ENCODE assay signal across 19 cellular contexts in the genomic region with DNA sequence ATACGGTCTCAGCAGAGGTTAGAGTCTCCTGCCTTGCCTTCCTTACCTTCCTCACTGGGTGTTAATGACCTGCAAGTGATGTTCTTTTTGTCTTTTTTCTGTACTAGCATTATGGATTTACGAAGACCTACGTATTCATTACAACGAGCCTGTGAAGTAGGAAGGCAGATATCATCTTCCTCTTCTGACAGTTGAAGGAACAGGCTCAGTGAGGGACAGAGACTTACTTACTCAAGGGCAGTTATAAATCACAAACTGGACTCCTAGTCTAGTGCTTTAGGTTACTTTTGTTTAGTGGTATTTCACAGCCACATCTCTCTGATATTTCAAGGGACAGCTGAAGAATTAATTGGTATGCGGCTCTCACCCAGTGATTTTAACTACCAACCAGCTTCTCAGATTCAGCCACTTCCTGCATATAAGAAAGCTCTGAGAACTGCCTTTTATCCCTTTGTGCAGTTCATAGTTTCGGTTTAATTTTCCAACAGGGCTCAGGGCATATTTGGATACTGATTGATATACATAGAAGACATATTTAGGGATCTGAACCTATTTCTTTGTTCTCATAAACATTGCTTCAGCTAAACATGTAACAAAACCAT.
DNase-seq lines count a peak whose midpoint lies in the region; ATAC-seq and TF ChIP-seq lines count a peak whose summit lies in the region.
"Had no signal": no experiment of that assay in that cellular context is flagged by ENCODE, and none has a peak within 500 bp of the region (broad histone marks: within the 10 kb centered on the region; RNA-seq: fewer than 3 reads in every experiment).

No MANE protein-coding gene starts in this region.

- no peaks in the 10 kb centered on the region for H3K36me3 ChIP-seq in CD4-positive, CD25-positive, alpha-beta regulatory T cell (ENCODE audit: control insufficient read depth, insufficient read depth, low read length)
- no peaks in the 10 kb centered on the region for H3K36me3 ChIP-seq in CD8-positive, alpha-beta memory T cell (ENCODE audit: insufficient read depth, low read length)
- H3K36me3 ChIP-seq in tibial nerve, result no peaks in the 10 kb centered on the region
- H3K36me3 ChIP-seq: esophagus squamous epithelium had no signal

- no peaks in the 10 kb centered on the region for H3K27me3 ChIP-seq in CD4-positive, CD25-positive, alpha-beta regulatory T cell (ENCODE audit: control insufficient read depth, insufficient read depth, low read length)
- H3K27me3 ChIP-seq in CD8-positive, alpha-beta memory T cell (ENCODE audit: insufficient read depth, low read length, poor library complexity, severe bottlenecking), result no peaks in the 10 kb centered on the region
- H3K27me3 ChIP-seq in tibial nerve, result no peaks in the 10 kb centered on the region
- H3K27me3 ChIP-seq: esophagus squamous epithelium had no signal

- H3K4me1 Mint-ChIP-seq in CD4-positive, CD25-positive, alpha-beta regulatory T cell, result peaks cover 0 to 16% (median 3%) of the 10 kb centered on the region in 4 donors
- peaks cover 10 to 24% (median 19%) of the 10 kb centered on the region in 3 donors for H3K4me1 Mint-ChIP-seq in CD8-positive, alpha-beta memory T cell
- H3K4me1 Mint-ChIP-seq in activated CD8-positive, alpha-beta T cell treated with anti-CD3 and anti-CD28 coated beads for 36 hours (ENCODE audit: low read depth), result peaks cover 10% of the 10 kb centered on the region
- H3K4me1 Mint-ChIP-seq in mesothelial cell of epicardium, result peaks cover 23% of the 10 kb centered on the region
- H3K4me1 Mint-ChIP-seq: stimulated activated naive B cell treated with anti-CD40 and anti-IgM and Interleukin-4, amounts not matched to agents 10 μg/mL and 1 μg/mL and 100 μg/mL, for 72 hours had no signal

- no peaks in the 10 kb centered on the region for H3K9me3 ChIP-seq in CD4-positive, CD25-positive, alpha-beta regulatory T cell (ENCODE audit: control insufficient read depth in 2 of 2, low read length in 2 of 2)
- H3K9me3 ChIP-seq in CD8-positive, alpha-beta memory T cell (ENCODE audit: low read length), result no peaks in the 10 kb centered on the region
- H3K9me3 ChIP-seq in tibial nerve, result peaks cover 0 to under 1% (median 0%) of the 10 kb centered on the region in 4 donors
- H3K9me3 ChIP-seq: esophagus squamous epithelium had no signal

- TF ChIP-seq EP300 in tibial nerve (IDR thresholded peaks at IDR 0.05), result no peak

- peaks cover 0 to 6% (median under 1%) of the 10 kb centered on the region in 7 donors for H3K9me3 Mint-ChIP-seq in CD4-positive, CD25-positive, alpha-beta regulatory T cell
- peaks cover 0 to 2% (median 2%) of the 10 kb centered on the region in 5 donors for H3K9me3 Mint-ChIP-seq in CD8-positive, alpha-beta memory T cell
- no peaks in the 10 kb centered on the region for H3K9me3 Mint-ChIP-seq in activated CD8-positive, alpha-beta T cell treated with anti-CD3 and anti-CD28 coated beads for 36 hours
- peaks cover 2% of the 10 kb centered on the region for H3K9me3 Mint-ChIP-seq in mesothelial cell of epicardium

- DNase-seq in CD4-positive, CD25-positive, alpha-beta regulatory T cell, result peak in 2 of 3 donors; percentile 2 to 7
- peak in 1 of 5 donors; percentile 17 for DNase-seq in CD8-positive, alpha-beta memory T cell
- no peak for DNase-seq in activated CD8-positive, alpha-beta T cell treated with anti-CD3 and anti-CD28 coated beads for 36 hours
- DNase-seq in mesothelial cell of epicardium (ENCODE audit: low spot score in 2 of 2, unreplicated experiment in 2 of 2), result no peak
- DNase-seq in cardiac septum (ENCODE audit: low spot score), result no peak
- no peak for DNase-seq in HUDEP-2 (lab: John Stamatoyannopoulos, UW; ENCODE audit: unreplicated experiment in 76 of 76)
- DNase-seq in tibial nerve (ENCODE audit: low spot score in 2 of 2), result no peak
- DNase-seq: activated gamma-delta T cell treated with Interleukin-2 at 50 U/mL for 16 hours; aorta; cerebellar nuclear complex; effector CD4-positive, alpha-beta T cell; esophagus squamous epithelium; left ventricle myocardium superior; MM.1S; NCI-H146; RPMI8226; stimulated activated naive B cell treated with anti-CD40 and anti-IgM and Interleukin-4, amounts not matched to agents 10 μg/mL and 1 μg/mL and 100 μg/mL, for 72 hours had no signal

- no peak for TF ChIP-seq POLR2A in tibial nerve (IDR thresholded peaks at IDR 0.05)

- intact Hi-C loops in activated CD8-positive, alpha-beta T cell treated with anti-CD3 and anti-CD28 coated beads for 36 hours (cut with micrococcal nuclease), result no loop called here
- intact Hi-C loops in cardiac septum (cut with DNase I), result no loop called here

- peak overlapping the region in 2 of 3 donors; percentile 3 to 24 for H3K27ac Mint-ChIP-seq in CD4-positive, CD25-positive, alpha-beta regulatory T cell
- peak overlapping the region in 6 of 8 donors; percentile 1 to 72 (median 48) for H3K27ac Mint-ChIP-seq in CD8-positive, alpha-beta memory T cell
- peak overlapping the region; percentile 43 for H3K27ac Mint-ChIP-seq in activated CD8-positive, alpha-beta T cell treated with anti-CD3 and anti-CD28 coated beads for 36 hours
- H3K27ac Mint-ChIP-seq in mesothelial cell of epicardium, result peak overlapping the region; percentile 56
- H3K27ac Mint-ChIP-seq: stimulated activated naive B cell treated with anti-CD40 and anti-IgM and Interleukin-4, amounts not matched to agents 10 μg/mL and 1 μg/mL and 100 μg/mL, for 72 hours had no signal

- peak in 1 of 2 donors; percentile 52 for ATAC-seq in CD4-positive, CD25-positive, alpha-beta regulatory T cell (ENCODE audit: low read depth in 2 of 2)
- peak; percentile 30 for ATAC-seq in activated CD8-positive, alpha-beta T cell treated with anti-CD3 and anti-CD28 coated beads for 36 hours
- ATAC-seq: HCT116; left ventricle myocardium superior; sciatic nerve; stimulated activated naive B cell treated with anti-CD40 and anti-IgM and Interleukin-4, amounts not matched to agents 10 μg/mL and 1 μg/mL and 100 μg/mL, for 72 hours had no signal

- POLR2A ChIA-PET in CD8-positive, alpha-beta memory T cell (lab: Charles Lee), result interaction anchor here (0.5 kb wide), 1 partner anchor 52 kb away, joined by 4 read pairs; no protein-coding TSS in a partner anchor
- POLR2A ChIA-PET in activated CD8-positive, alpha-beta T cell treated with anti-CD3 and anti-CD28 coated beads for 36 hours (lab: Charles Lee), result no interaction called here

- no peak overlapping the region for H3K27ac ChIP-seq in CD4-positive, CD25-positive, alpha-beta regulatory T cell (ENCODE audit: insufficient read depth, low read length, poor library complexity, severe bottlenecking)
- no peak overlapping the region for H3K27ac ChIP-seq in CD8-positive, alpha-beta memory T cell (ENCODE audit: low read depth, low read length)
- H3K27ac ChIP-seq in tibial nerve, result no peak overlapping the region
- H3K27ac ChIP-seq: esophagus squamous epithelium had no signal

- H3K4me1 ChIP-seq in CD4-positive, CD25-positive, alpha-beta regulatory T cell (ENCODE audit: control insufficient read depth, insufficient read depth, low read length, poor library complexity, severe bottlenecking), result no peaks in the 10 kb centered on the region
- H3K4me1 ChIP-seq in CD8-positive, alpha-beta memory T cell (ENCODE audit: insufficient read depth, low read length), result no peaks in the 10 kb centered on the region
- H3K4me1 ChIP-seq in tibial nerve, result peaks cover 0 to 3% (median 0%) of the 10 kb centered on the region in 4 donors
- H3K4me1 ChIP-seq: esophagus squamous epithelium had no signal

- CTCF ChIA-PET in CD8-positive, alpha-beta memory T cell (lab: Charles Lee), result no interaction called here
- CTCF ChIA-PET in activated CD8-positive, alpha-beta T cell treated with anti-CD3 and anti-CD28 coated beads for 36 hours (lab: Charles Lee), result interaction anchor here (1.1 kb wide), 1 partner anchor 47 kb away, joined by 3 read pairs; no protein-coding TSS in a partner anchor

- no peak for TF ChIP-seq CTCF in activated CD8-positive, alpha-beta T cell treated with anti-CD3 and anti-CD28 coated beads for 36 hours (IDR thresholded peaks at IDR 0.05)
- no peak for TF ChIP-seq CTCF in mesothelial cell of epicardium (IDR thresholded peaks at IDR 0.05; ENCODE audit: unreplicated experiment)
- TF ChIP-seq CTCF in tibial nerve (IDR thresholded peaks at IDR 0.05), result no peak

- H3K27me3 Mint-ChIP-seq in CD4-positive, CD25-positive, alpha-beta regulatory T cell, result peaks cover 6% of the 10 kb centered on the region
- peaks cover 0 to 3% of the 10 kb centered on the region in 2 donors for H3K27me3 Mint-ChIP-seq in CD8-positive, alpha-beta memory T cell
- H3K27me3 Mint-ChIP-seq in activated CD8-positive, alpha-beta T cell treated with anti-CD3 and anti-CD28 coated beads for 36 hours, result no peaks in the 10 kb centered on the region
- no peaks in the 10 kb centered on the region for H3K27me3 Mint-ChIP-seq in mesothelial cell of epicardium (ENCODE audit: low read depth)

- H3K4me3 Mint-ChIP-seq in CD4-positive, CD25-positive, alpha-beta regulatory T cell, result peak overlapping the region in 2 of 4 donors; percentile 4 to 18
- peak overlapping the region in 5 of 7 donors; percentile 9 to 69 (median 55) for H3K4me3 Mint-ChIP-seq in CD8-positive, alpha-beta memory T cell
- H3K4me3 Mint-ChIP-seq in activated CD8-positive, alpha-beta T cell treated with anti-CD3 and anti-CD28 coated beads for 36 hours, result peak overlapping the region; percentile 28
- no peak overlapping the region for H3K4me3 Mint-ChIP-seq in mesothelial cell of epicardium
- H3K4me3 Mint-ChIP-seq: stimulated activated naive B cell treated with anti-CD40 and anti-IgM and Interleukin-4, amounts not matched to agents 10 μg/mL and 1 μg/mL and 100 μg/mL, for 72 hours had no signal

- WGBS in tibial nerve, 2 donors, result 61 to 65% methylated on average over 6 of the region's 6 CpGs

- peaks cover 8% of the 10 kb centered on the region for H3K36me3 Mint-ChIP-seq in CD4-positive, CD25-positive, alpha-beta regulatory T cell
- H3K36me3 Mint-ChIP-seq in CD8-positive, alpha-beta memory T cell, result peaks cover 10 to 52% (median 18%) of the 10 kb centered on the region in 3 donors
- peaks cover 11% of the 10 kb centered on the region for H3K36me3 Mint-ChIP-seq in activated CD8-positive, alpha-beta T cell treated with anti-CD3 and anti-CD28 coated beads for 36 hours (ENCODE audit: low read depth)
- peaks cover 1% of the 10 kb centered on the region for H3K36me3 Mint-ChIP-seq in mesothelial cell of epicardium
- H3K36me3 Mint-ChIP-seq: stimulated activated naive B cell treated with anti-CD40 and anti-IgM and Interleukin-4, amounts not matched to agents 10 μg/mL and 1 μg/mL and 100 μg/mL, for 72 hours had no signal

- peak overlapping the region; percentile 49 for H3K4me3 ChIP-seq in CD4-positive, CD25-positive, alpha-beta regulatory T cell (ENCODE audit: low read depth, low read length)
- H3K4me3 ChIP-seq in CD8-positive, alpha-beta memory T cell (ENCODE audit: low read length), result peak overlapping the region; percentile 40
- no peak overlapping the region for H3K4me3 ChIP-seq in tibial nerve
- H3K4me3 ChIP-seq: esophagus squamous epithelium had no signal

Comparison
In these comparisons a context has a peak if more than half of its experiments do, and no peak if none do; other contexts are left out.
1. DNase-seq: peak in CD4-positive, CD25-positive, alpha-beta regulatory T cell (2 of 3); none in activated CD8-positive, alpha-beta T cell treated with anti-CD3 and anti-CD28 coated beads for 36 hours (single experiment), mesothelial cell of epicardium (0 of 2), cardiac septum (single experiment), HUDEP-2 (0 of 76) and tibial nerve (0 of 2).
2. H3K4me3 ChIP-seq: peak in CD4-positive, CD25-positive, alpha-beta regulatory T cell (single experiment) and CD8-positive, alpha-beta memory T cell (single experiment); none in tibial nerve (0 of 4).
3. Peak in every context shown above with its lines, with median percentiles within 50 percentile points of each other: H3K27ac Mint-ChIP-seq.